ENCODE assay signal across 1 cellular context in genomic region chr4:159420162-159421057, GRCh38.
TF ChIP-seq lines count a peak whose summit lies in the region.

No MANE protein-coding gene starts in this region.

TF ChIP-seq in HepG2, 621 proteins besides CTCF, POLR2A, EP300 and RAD21 (continued from another document):
- TF ChIP-seq AFF4 (CRISPR knock-in tag; IDR thresholded peaks at IDR 0.05): no peak
- TF ChIP-seq, protein P1, sequence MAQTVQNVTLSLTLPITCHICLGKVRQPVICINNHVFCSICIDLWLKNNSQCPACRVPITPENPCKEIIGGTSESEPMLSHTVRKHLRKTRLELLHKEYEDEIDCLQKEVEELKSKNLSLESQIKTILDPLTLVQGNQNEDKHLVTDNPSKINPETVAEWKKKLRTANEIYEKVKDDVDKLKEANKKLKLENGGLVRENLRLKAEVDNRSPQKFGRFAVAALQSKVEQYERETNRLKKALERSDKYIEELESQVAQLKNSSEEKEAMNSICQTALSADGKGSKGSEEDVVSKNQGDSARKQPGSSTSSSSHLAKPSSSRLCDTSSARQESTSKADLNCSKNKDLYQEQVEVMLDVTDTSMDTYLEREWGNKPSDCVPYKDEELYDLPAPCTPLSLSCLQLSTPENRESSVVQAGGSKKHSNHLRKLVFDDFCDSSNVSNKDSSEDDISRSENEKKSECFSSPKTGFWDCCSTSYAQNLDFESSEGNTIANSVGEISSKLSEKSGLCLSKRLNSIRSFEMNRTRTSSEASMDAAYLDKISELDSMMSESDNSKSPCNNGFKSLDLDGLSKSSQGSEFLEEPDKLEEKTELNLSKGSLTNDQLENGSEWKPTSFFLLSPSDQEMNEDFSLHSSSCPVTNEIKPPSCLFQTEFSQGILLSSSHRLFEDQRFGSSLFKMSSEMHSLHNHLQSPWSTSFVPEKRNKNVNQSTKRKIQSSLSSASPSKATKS (CRISPR knock-in tag; IDR thresholded peaks at IDR 0.05): no peak
- TF ChIP-seq ONECUT2 (CRISPR knock-in tag; IDR thresholded peaks at IDR 0.05): no peak
- no peak for TF ChIP-seq ZBTB21 (CRISPR knock-in tag; IDR thresholded peaks at IDR 0.05)
- no peak for TF ChIP-seq CENPX (CRISPR knock-in tag; IDR thresholded peaks at IDR 0.05)
- TF ChIP-seq MBD4 (IDR thresholded peaks at IDR 0.05; ENCODE audit: borderline replicate concordance, low read length): no peak
- no peak for TF ChIP-seq ZBTB39 (CRISPR knock-in tag; IDR thresholded peaks at IDR 0.05)
- TF ChIP-seq BORCS8-MEF2B (CRISPR knock-in tag; IDR thresholded peaks at IDR 0.05): no peak
- no peak for TF ChIP-seq ZNF782 (CRISPR knock-in tag; IDR thresholded peaks at IDR 0.05; ENCODE audit: borderline replicate concordance)
- TF ChIP-seq RFXAP (CRISPR knock-in tag; IDR thresholded peaks at IDR 0.05; ENCODE audit: borderline replicate concordance): no peak
- no peak for TF ChIP-seq ZHX1 (CRISPR knock-in tag; IDR thresholded peaks at IDR 0.05; ENCODE audit: low read depth)
- TF ChIP-seq ZNF446 (CRISPR knock-in tag; IDR thresholded peaks at IDR 0.05): no peak
- TF ChIP-seq ZNF17 (CRISPR knock-in tag; IDR thresholded peaks at IDR 0.05): no peak
- no peak for TF ChIP-seq ZUFSP (CRISPR knock-in tag; IDR thresholded peaks at IDR 0.05; ENCODE audit: borderline replicate concordance)
- no peak for TF ChIP-seq ZNF34 (CRISPR knock-in tag; IDR thresholded peaks at IDR 0.05; ENCODE audit: borderline replicate concordance)
